In the genomic region with DNA sequence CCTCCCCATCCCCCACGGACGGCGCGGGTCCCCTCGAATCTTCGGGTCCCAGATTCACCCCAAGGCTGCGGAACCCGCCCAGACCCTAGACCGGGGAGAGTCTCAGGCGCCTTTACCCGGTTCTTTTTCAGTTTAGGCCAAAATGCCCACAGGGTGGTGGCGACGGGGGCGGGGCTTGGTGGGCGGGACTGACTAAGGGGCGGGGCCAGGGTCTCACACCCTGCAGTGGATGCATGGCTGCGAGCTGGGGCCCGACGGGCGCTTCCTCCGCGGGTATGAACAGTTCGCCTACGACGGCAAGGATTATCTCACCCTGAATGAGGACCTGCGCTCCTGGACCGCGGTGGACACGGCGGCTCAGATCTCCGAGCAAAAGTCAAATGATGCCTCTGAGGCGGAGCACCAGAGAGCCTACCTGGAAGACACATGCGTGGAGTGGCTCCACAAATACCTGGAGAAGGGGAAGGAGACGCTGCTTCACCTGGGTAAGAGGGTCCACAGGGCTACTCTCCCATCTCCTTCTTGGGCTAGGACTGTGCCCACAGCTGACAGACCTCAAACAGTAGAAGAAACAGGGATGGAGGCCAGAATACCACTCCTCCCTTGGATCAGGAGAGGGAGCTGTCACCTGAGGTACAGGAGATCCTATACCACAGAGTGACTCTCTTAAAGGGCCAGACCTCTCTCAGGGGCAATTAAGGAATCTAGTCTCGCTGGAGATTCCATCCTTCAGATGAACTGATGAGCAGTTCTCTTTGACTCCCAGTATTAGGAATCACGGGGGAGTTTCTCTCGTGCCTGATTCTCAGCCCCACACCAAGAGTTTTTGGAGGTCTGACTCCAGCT, we compare ENCODE assay signal across 1 cellular context.
TF ChIP-seq lines count a peak whose summit lies in the region.

No MANE protein-coding gene starts in this region.

TF ChIP-seq in HEK293, 187 proteins besides CTCF, POLR2A, EP300 and RAD21 (continued from another document):
- TF ChIP-seq ZNF211 (tag by site-specific recombination; IDR thresholded peaks at IDR 0.05; ENCODE audit: low read depth) (no peak), ZNF423 (tag by site-specific recombination; IDR thresholded peaks at IDR 0.05) (no peak), ZNF791 (tag by site-specific recombination; IDR thresholded peaks at IDR 0.05) (no peak), ZNF473 (tag by site-specific recombination; IDR thresholded peaks at IDR 0.05) (no peak), ZBTB6 (tag by site-specific recombination; IDR thresholded peaks at IDR 0.05) (peak; percentile 21; the same call in 1 of the 2 replicates), ZNF26 (tag by site-specific recombination; IDR thresholded peaks at IDR 0.05) (no peak), EGR2 (tag by site-specific recombination; IDR thresholded peaks at IDR 0.05; ENCODE audit: low read depth) (no peak), SP7 (tag by site-specific recombination; IDR thresholded peaks at IDR 0.05) (no peak), ZFP3 (tag by site-specific recombination; IDR thresholded peaks at IDR 0.05; ENCODE audit: low read depth) (no peak), ZNF140 (tag by site-specific recombination; IDR thresholded peaks at IDR 0.05) (no peak), BCL11A (tag by site-specific recombination; IDR thresholded peaks at IDR 0.05; ENCODE audit: low read depth) (no peak), ZNF670 (tag by site-specific recombination; IDR thresholded peaks at IDR 0.05; ENCODE audit: low read depth) (no peak), ZNF266 (tag by site-specific recombination; IDR thresholded peaks at IDR 0.05; ENCODE audit: low read depth) (no peak), ZNF274 (IDR thresholded peaks at IDR 0.05; ENCODE audit: low read length) (no peak), ZNF274 (tag by site-specific recombination; IDR thresholded peaks at IDR 0.05; ENCODE audit: borderline replicate concordance) (no peak), ZFHX2 (tag by site-specific recombination; conservative IDR thresholded peaks at IDR 0.05) (no peak), ZSCAN4 (tag by site-specific recombination; IDR thresholded peaks at IDR 0.05) (no peak), ZNF626 (tag by site-specific recombination; IDR thresholded peaks at IDR 0.05) (no peak), OVOL3 (tag by site-specific recombination; IDR thresholded peaks at IDR 0.05) (no peak), ZNF843 (tag by site-specific recombination; IDR thresholded peaks at IDR 0.05) (no peak), ZNF354C (tag by site-specific recombination; IDR thresholded peaks at IDR 0.05; ENCODE audit: borderline replicate concordance, low read depth) (no peak)
- TF ChIP-seq, protein P1, sequence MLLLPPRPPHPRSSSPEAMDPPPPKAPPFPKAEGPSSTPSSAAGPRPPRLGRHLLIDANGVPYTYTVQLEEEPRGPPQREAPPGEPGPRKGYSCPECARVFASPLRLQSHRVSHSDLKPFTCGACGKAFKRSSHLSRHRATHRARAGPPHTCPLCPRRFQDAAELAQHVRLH (tag by site-specific recombination; IDR thresholded peaks at IDR 0.05), result no peak
